ENCODE assay signal across 22 cellular contexts in genomic region chr10:47369251-47369894, GRCh38. TPM values are rescaled to one million over a fixed set of nuclear protein-coding genes. Genes with fewer than 3 reads are reported as not detected.
DNase-seq lines count a peak whose midpoint lies in the region; ATAC-seq and TF ChIP-seq lines count a peak whose summit lies in the region.
"Had no signal": no experiment of that assay in that cellular context is flagged by ENCODE, and none has a peak within 500 bp of the region (broad histone marks: within the 10 kb centered on the region; RNA-seq: fewer than 3 reads in every experiment).

No MANE protein-coding gene starts in this region.

- no peak overlapping the region for H3K27ac ChIP-seq in RWPE1
- H3K27ac ChIP-seq: HL-60, SJSA1 had no signal

- TF ChIP-seq CTCF in osteocyte (IDR thresholded peaks at IDR 0.05): no peak
- no peak for TF ChIP-seq CTCF in RWPE1 (conservative IDR thresholded peaks at IDR 0.05; ENCODE audit: low read depth)

- intact Hi-C loops in dendritic cell treated with granulocyte-macrophage colony-stimulating factor and Interleukin-4, amounts not matched to agents 40 ng/mL and 50 ng/mL, for 4 days (cut with micrococcal nuclease): no loop called here
- intact Hi-C loops in Right ventricle myocardium superior (cut with DNase I): no loop called here

- no peaks in the 10 kb centered on the region for H3K4me1 Mint-ChIP-seq in dendritic cell treated with granulocyte-macrophage colony-stimulating factor and Interleukin-4, amounts not matched to agents 40 ng/mL and 50 ng/mL, for 4 days (ENCODE audit: low read depth)
- peaks cover 18% of the 10 kb centered on the region for H3K4me1 Mint-ChIP-seq in osteocyte (ENCODE audit: unreplicated experiment)
- H3K4me1 Mint-ChIP-seq in activated CD4-positive, alpha-beta memory T cell treated with anti-CD3 and anti-CD28 coated beads, Interleukin-2, amount 10 ng/mL, durations not matched to agents 7 days and 5 days: peaks cover 10% of the 10 kb centered on the region
- H3K4me1 Mint-ChIP-seq: CD4-positive, CD25-positive, alpha-beta regulatory T cell had no signal

- ATAC-seq in Right ventricle myocardium superior (ENCODE audit: poor library complexity): no peak

- DNase-seq in 8988T (peak; percentile 9), D341Med (ENCODE audit: low spot score) (peak; percentile 20), osteocyte (ENCODE audit: extremely low spot score, unreplicated experiment) (peak; percentile 60), NCI-H1105 (lab: John Stamatoyannopoulos, UW) (no peak), RWPE1 (ENCODE audit: low spot score) (no peak), Right ventricle myocardium superior (no peak)
- no peak for DNase-seq in activated CD4-positive, alpha-beta memory T cell treated with anti-CD3 and anti-CD28 coated beads, Interleukin-2, amount 10 ng/mL, durations not matched to agents 7 days and 5 days
- DNase-seq: AML-193; CD4-positive, CD25-positive, alpha-beta regulatory T cell; DMS53; HCEC 1CT; NCI-H1105 treated with DMSO at 0.1 percent for 48 hours; NCI-H1694 treated with DMSO at 0.1 percent for 48 hours; NCI-H345; NCI-H526 treated with DMSO at 0.1 percent for 48 hours had no signal

- no peaks in the 10 kb centered on the region for H3K9me3 Mint-ChIP-seq in dendritic cell treated with granulocyte-macrophage colony-stimulating factor and Interleukin-4, amounts not matched to agents 40 ng/mL and 50 ng/mL, for 4 days
- no peaks in the 10 kb centered on the region for H3K9me3 Mint-ChIP-seq in osteocyte (ENCODE audit: unreplicated experiment)
- no peaks in the 10 kb centered on the region for H3K9me3 Mint-ChIP-seq in activated CD4-positive, alpha-beta memory T cell treated with anti-CD3 and anti-CD28 coated beads, Interleukin-2, amount 10 ng/mL, durations not matched to agents 7 days and 5 days
- H3K9me3 Mint-ChIP-seq: CD4-positive, CD25-positive, alpha-beta regulatory T cell had no signal

- no peak overlapping the region for H3K4me3 Mint-ChIP-seq in dendritic cell treated with granulocyte-macrophage colony-stimulating factor and Interleukin-4, amounts not matched to agents 40 ng/mL and 50 ng/mL, for 4 days
- no peak overlapping the region for H3K4me3 Mint-ChIP-seq in osteocyte (ENCODE audit: unreplicated experiment)
- H3K4me3 Mint-ChIP-seq in activated CD4-positive, alpha-beta memory T cell treated with anti-CD3 and anti-CD28 coated beads, Interleukin-2, amount 10 ng/mL, durations not matched to agents 7 days and 5 days: no peak overlapping the region
- H3K4me3 Mint-ChIP-seq: CD4-positive, CD25-positive, alpha-beta regulatory T cell had no signal

- no peaks in the 10 kb centered on the region for H3K27me3 Mint-ChIP-seq in dendritic cell treated with granulocyte-macrophage colony-stimulating factor and Interleukin-4, amounts not matched to agents 40 ng/mL and 50 ng/mL, for 4 days
- H3K27me3 Mint-ChIP-seq in osteocyte (ENCODE audit: unreplicated experiment): no peaks in the 10 kb centered on the region
- H3K27me3 Mint-ChIP-seq in activated CD4-positive, alpha-beta memory T cell treated with anti-CD3 and anti-CD28 coated beads, Interleukin-2, amount 10 ng/mL, durations not matched to agents 7 days and 5 days: peaks cover 7% of the 10 kb centered on the region
- H3K27me3 Mint-ChIP-seq: CD4-positive, CD25-positive, alpha-beta regulatory T cell had no signal

- no peaks in the 10 kb centered on the region for H3K36me3 Mint-ChIP-seq in dendritic cell treated with granulocyte-macrophage colony-stimulating factor and Interleukin-4, amounts not matched to agents 40 ng/mL and 50 ng/mL, for 4 days (ENCODE audit: low read depth)
- H3K36me3 Mint-ChIP-seq in osteocyte (ENCODE audit: unreplicated experiment): no peaks in the 10 kb centered on the region
- no peaks in the 10 kb centered on the region for H3K36me3 Mint-ChIP-seq in activated CD4-positive, alpha-beta memory T cell treated with anti-CD3 and anti-CD28 coated beads, Interleukin-2, amount 10 ng/mL, durations not matched to agents 7 days and 5 days (ENCODE audit: low read depth)
- H3K36me3 Mint-ChIP-seq: CD4-positive, CD25-positive, alpha-beta regulatory T cell had no signal

- peak overlapping the region; percentile 19 for H3K27ac Mint-ChIP-seq in dendritic cell treated with granulocyte-macrophage colony-stimulating factor and Interleukin-4, amounts not matched to agents 40 ng/mL and 50 ng/mL, for 4 days
- no peak overlapping the region for H3K27ac Mint-ChIP-seq in osteocyte (ENCODE audit: unreplicated experiment)
- no peak overlapping the region for H3K27ac Mint-ChIP-seq in activated CD4-positive, alpha-beta memory T cell treated with anti-CD3 and anti-CD28 coated beads, Interleukin-2, amount 10 ng/mL, durations not matched to agents 7 days and 5 days
- H3K27ac Mint-ChIP-seq: CD4-positive, CD25-positive, alpha-beta regulatory T cell had no signal

- CTCF ChIA-PET in activated CD4-positive, alpha-beta memory T cell treated with anti-CD3 and anti-CD28 coated beads, Interleukin-2, amount 10 ng/mL, durations not matched to agents 7 days and 5 days (lab: Charles Lee): no interaction called here
- CTCF ChIA-PET in RWPE1 (lab: Yijun Ruan, JAX): no interaction called here

- POLR2A ChIA-PET in activated CD4-positive, alpha-beta memory T cell treated with anti-CD3 and anti-CD28 coated beads, Interleukin-2, amount 10 ng/mL, durations not matched to agents 7 days and 5 days (lab: Charles Lee): no interaction called here
- POLR2A ChIA-PET in RWPE1 (lab: Yijun Ruan, JAX; ENCODE audit: low non-redundant PET): no interaction called here

RNA-seq across cellular contexts. Expression of gene ZNF488, which starts 14.7 kb away (rescaled TPM):
- total RNA-seq in osteocyte (0.35 and 0.55 TPM in 2 replicates), Right ventricle myocardium superior (not detected)
- under 1 TPM; 0.08 to 0.10 TPM for total RNA-seq in activated CD4-positive, alpha-beta memory T cell treated with anti-CD3 and anti-CD28 coated beads, Interleukin-2, amount 10 ng/mL, durations not matched to agents 7 days and 5 days
- total RNA-seq: CD4-positive, CD25-positive, alpha-beta regulatory T cell had no signal

RNA-seq across cellular contexts. Expression of gene RBP3, which starts 21.2 kb away (rescaled TPM):
- total RNA-seq in osteocyte (not detected in 2 replicates), Right ventricle myocardium superior (not detected)
- total RNA-seq in activated CD4-positive, alpha-beta memory T cell treated with anti-CD3 and anti-CD28 coated beads, Interleukin-2, amount 10 ng/mL, durations not matched to agents 7 days and 5 days: not detected
- total RNA-seq: Caco-2; CD4-positive, CD25-positive, alpha-beta regulatory T cell; LHCN-M2; OCI-LY7; RPMI7951; SJSA1 had no signal

RNA-seq across cellular contexts. Expression of gene GDF2, which starts 47.1 kb away (rescaled TPM):
- total RNA-seq in osteocyte (not detected in 2 replicates), Right ventricle myocardium superior (not detected)
- not detected for total RNA-seq in activated CD4-positive, alpha-beta memory T cell treated with anti-CD3 and anti-CD28 coated beads, Interleukin-2, amount 10 ng/mL, durations not matched to agents 7 days and 5 days
- total RNA-seq: Caco-2; CD4-positive, CD25-positive, alpha-beta regulatory T cell; LHCN-M2; OCI-LY7; RPMI7951; SJSA1 had no signal

Comparison
In these comparisons a context has a peak if more than half of its experiments do, and no peak if none do; other contexts are left out.
1. DNase-seq: peak in 8988T (single experiment), D341Med (single experiment) and osteocyte (single experiment); none in NCI-H1105 (single experiment), activated CD4-positive, alpha-beta memory T cell treated with anti-CD3 and anti-CD28 coated beads, Interleukin-2, amount 10 ng/mL, durations not matched to agents 7 days and 5 days (single experiment), RWPE1 (single experiment) and Right ventricle myocardium superior (single experiment).